1 cellular context compared by ENCODE assay signal in the genomic region with DNA sequence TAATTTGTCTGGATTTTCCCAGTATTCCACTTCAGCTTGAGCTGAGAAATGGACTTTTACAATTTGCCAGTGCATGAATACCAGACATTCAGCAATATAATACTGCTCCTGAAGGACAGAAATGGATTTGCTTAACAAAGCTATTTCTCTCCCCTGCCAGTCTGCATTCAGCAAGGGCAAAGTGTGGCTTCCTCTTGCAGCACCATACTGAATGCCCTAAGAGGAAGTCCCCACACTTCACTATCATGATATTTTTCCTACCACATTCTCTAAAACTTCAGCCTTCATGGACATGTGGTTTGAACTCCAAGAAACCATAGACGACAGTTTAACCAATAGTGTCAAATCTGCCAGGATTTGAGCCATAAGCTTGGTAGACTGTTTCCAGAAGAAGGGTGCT.
TF ChIP-seq lines count a peak whose summit lies in the region.

No MANE protein-coding gene starts in this region.

TF ChIP-seq in GM23338, 12 proteins besides CTCF, POLR2A, EP300 and RAD21 (continued from another document):
- no peak for TF ChIP-seq REST (IDR thresholded peaks at IDR 0.05; ENCODE audit: unreplicated experiment)
- no peak for TF ChIP-seq EZH2 (IDR thresholded peaks at IDR 0.05; ENCODE audit: low read depth, unreplicated experiment)
- TF ChIP-seq NANOG (IDR thresholded peaks at IDR 0.05; ENCODE audit: borderline replicate concordance) = no peak
- no peak for TF ChIP-seq STAT1 (IDR thresholded peaks at IDR 0.05; ENCODE audit: unreplicated experiment)
- no peak for TF ChIP-seq POLR2AphosphoS5 (IDR thresholded peaks at IDR 0.05; ENCODE audit: low read depth)
- TF ChIP-seq JUNB (IDR thresholded peaks at IDR 0.05; ENCODE audit: unreplicated experiment) = no peak
- TF ChIP-seq CREB1 (CRISPR knock-in tag; IDR thresholded peaks at IDR 0.05; ENCODE audit: low read depth) = no peak
- no peak for TF ChIP-seq EZH2phosphoT487 (IDR thresholded peaks at IDR 0.05; ENCODE audit: unreplicated experiment)
- no peak for TF ChIP-seq ZNF331 (CRISPR knock-in tag; IDR thresholded peaks at IDR 0.05; ENCODE audit: low read depth)
